Comparison of ENCODE assay signal across 11 cellular contexts in genomic region chr9:27489087-27489876, GRCh38. TPM values are rescaled to one million over a fixed set of nuclear protein-coding genes. Genes with fewer than 3 reads are reported as not detected.
DNase-seq lines count a peak whose midpoint lies in the region; ATAC-seq and TF ChIP-seq lines count a peak whose summit lies in the region.
"Had no signal": no experiment of that assay in that cellular context is flagged by ENCODE, and none has a peak within 500 bp of the region (broad histone marks: within the 10 kb centered on the region; RNA-seq: fewer than 3 reads in every experiment).

No MANE protein-coding gene starts in this region.

- H3K27me3 Mint-ChIP-seq in activated naive CD8-positive, alpha-beta T cell treated with anti-CD3 and anti-CD28 coated beads, Interleukin-2, amount 50 U/mL, for 24 hours, result no peaks in the 10 kb centered on the region
- H3K27me3 Mint-ChIP-seq in activated naive CD8-positive, alpha-beta T cell treated with anti-CD3 and anti-CD28 coated beads for 36 hours, result no peaks in the 10 kb centered on the region
- no peaks in the 10 kb centered on the region for H3K27me3 Mint-ChIP-seq in type B pancreatic cell

- intact Hi-C loops in PC-3 (cut with micrococcal nuclease) (no loop called here), left cardiac atrium (cut with DNase I) (no loop called here)

- no peak overlapping the region for H3K27ac ChIP-seq in OCI-LY3 (ENCODE audit: low read length)
- H3K27ac ChIP-seq in PC-3 (ENCODE audit: low read length), result no peak overlapping the region

- ATAC-seq in activated naive CD8-positive, alpha-beta T cell treated with anti-CD3 and anti-CD28 coated beads, Interleukin-2, amount 50 U/mL, for 24 hours, result peak; percentile 57
- ATAC-seq in HG02870 (IDR thresholded peaks at IDR 0.05; ENCODE audit: unreplicated experiment), result peak; percentile 83
- no peak for ATAC-seq in PC-3
- no peak for ATAC-seq in left cardiac atrium

- H3K9ac ChIP-seq in OCI-LY3 (ENCODE audit: low read length) (no peak overlapping the region), PC-3 (ENCODE audit: low read length) (no peak overlapping the region)

- H2AFZ ChIP-seq in OCI-LY3 (ENCODE audit: low read depth, low read length) (no peak overlapping the region), PC-3 (ENCODE audit: low read length) (no peak overlapping the region)

- POLR2A ChIA-PET in PC-3 (lab: Charles Lee; ENCODE audit: unreplicated experiment), result no interaction called here

- H3K9me2 ChIP-seq in PC-3 (replicated peaks; ENCODE audit: low read length), result no peaks in the 10 kb centered on the region

- H3K9me3 ChIP-seq in OCI-LY3 (ENCODE audit: insufficient read depth, low read length), result no peaks in the 10 kb centered on the region
- no peaks in the 10 kb centered on the region for H3K9me3 ChIP-seq in PC-3 (ENCODE audit: low read length)

- H3K4me3 Mint-ChIP-seq in activated naive CD8-positive, alpha-beta T cell treated with anti-CD3 and anti-CD28 coated beads, Interleukin-2, amount 50 U/mL, for 24 hours, result no peak overlapping the region
- H3K4me3 Mint-ChIP-seq in activated naive CD8-positive, alpha-beta T cell treated with anti-CD3 and anti-CD28 coated beads for 36 hours, result no peak overlapping the region
- peak overlapping the region; percentile 6 for H3K4me3 Mint-ChIP-seq in type B pancreatic cell

- H3K4me1 Mint-ChIP-seq in activated naive CD8-positive, alpha-beta T cell treated with anti-CD3 and anti-CD28 coated beads, Interleukin-2, amount 50 U/mL, for 24 hours, result peaks cover 33% of the 10 kb centered on the region
- peaks cover 24% of the 10 kb centered on the region for H3K4me1 Mint-ChIP-seq in activated naive CD8-positive, alpha-beta T cell treated with anti-CD3 and anti-CD28 coated beads for 36 hours
- H3K4me1 Mint-ChIP-seq in type B pancreatic cell (ENCODE audit: unreplicated experiment), result peaks cover 30% of the 10 kb centered on the region

- H3K79me2 ChIP-seq in OCI-LY3 (ENCODE audit: low read length) (no peaks in the 10 kb centered on the region), PC-3 (ENCODE audit: low read length) (no peaks in the 10 kb centered on the region)

- no peak for DNase-seq in activated naive CD8-positive, alpha-beta T cell treated with anti-CD3 and anti-CD28 coated beads, Interleukin-2, amount 50 U/mL, for 24 hours
- DNase-seq in activated naive CD8-positive, alpha-beta T cell treated with anti-CD3 and anti-CD28 coated beads for 36 hours, result no peak
- DNase-seq in type B pancreatic cell (ENCODE audit: extremely low spot score, unreplicated experiment), result no peak
- DNase-seq in SW480 (ENCODE audit: low spot score), result no peak
- DNase-seq in PC-3, result no peak
- DNase-seq in left cardiac atrium, result no peak
- DNase-seq: activated CD8-positive, alpha-beta memory T cell treated with anti-CD3 and anti-CD28 coated beads, Interleukin-2, amount 50 U/mL, for 48 hours had no signal

- no peaks in the 10 kb centered on the region for H3K36me3 Mint-ChIP-seq in activated naive CD8-positive, alpha-beta T cell treated with anti-CD3 and anti-CD28 coated beads, Interleukin-2, amount 50 U/mL, for 24 hours (ENCODE audit: low read depth)
- H3K36me3 Mint-ChIP-seq in activated naive CD8-positive, alpha-beta T cell treated with anti-CD3 and anti-CD28 coated beads for 36 hours, result peaks cover 5% of the 10 kb centered on the region
- peaks cover 28% of the 10 kb centered on the region for H3K36me3 Mint-ChIP-seq in type B pancreatic cell

- H3K27ac Mint-ChIP-seq in activated naive CD8-positive, alpha-beta T cell treated with anti-CD3 and anti-CD28 coated beads, Interleukin-2, amount 50 U/mL, for 24 hours, result no peak overlapping the region
- H3K27ac Mint-ChIP-seq in activated naive CD8-positive, alpha-beta T cell treated with anti-CD3 and anti-CD28 coated beads for 36 hours, result no peak overlapping the region
- H3K27ac Mint-ChIP-seq in type B pancreatic cell, result peak overlapping the region; percentile 25

- peak overlapping the region; percentile 76 for H3K4me2 ChIP-seq in OCI-LY3 (ENCODE audit: low read length)
- no peak overlapping the region for H3K4me2 ChIP-seq in PC-3 (ENCODE audit: low read length)

- H3K9me3 Mint-ChIP-seq in activated naive CD8-positive, alpha-beta T cell treated with anti-CD3 and anti-CD28 coated beads, Interleukin-2, amount 50 U/mL, for 24 hours, result no peaks in the 10 kb centered on the region
- H3K9me3 Mint-ChIP-seq in activated naive CD8-positive, alpha-beta T cell treated with anti-CD3 and anti-CD28 coated beads for 36 hours, result no peaks in the 10 kb centered on the region
- H3K9me3 Mint-ChIP-seq in type B pancreatic cell, result peaks cover 5% of the 10 kb centered on the region

- H3K36me3 ChIP-seq in OCI-LY3 (replicated peaks; ENCODE audit: low read depth, low read length) (no peaks in the 10 kb centered on the region), PC-3 (ENCODE audit: low read depth, low read length) (no peaks in the 10 kb centered on the region)

- BruUV-seq in PC-3 (replicated peaks; lab: Mats Ljungman, UMichigan), result no TSS peak

- H3F3A ChIP-seq in PC-3 (ENCODE audit: low read length, unreplicated experiment), result no peaks in the 10 kb centered on the region

- CTCF ChIA-PET in PC-3 (lab: Charles Lee), result interaction anchor here (0.6 kb wide), 5 partner anchors 31 to 571 kb away, joined by 3 to 5 read pairs (median 4); no protein-coding TSS in a partner anchor

- TF ChIP-seq CTCF in OCI-LY3 (IDR thresholded peaks at IDR 0.05; ENCODE audit: low read depth, low read length) (no peak), type B pancreatic cell (conservative IDR thresholded peaks at IDR 0.05) (no peak), PC-3 (conservative IDR thresholded peaks at IDR 0.05; ENCODE audit: low read depth, low read length) (no peak)

- H3K27me3 ChIP-seq in OCI-LY3 (ENCODE audit: low read depth, low read length) (peaks cover 31% of the 10 kb centered on the region), PC-3 (ENCODE audit: low read length) (no peaks in the 10 kb centered on the region)

- H3K4me1 ChIP-seq in OCI-LY3 (ENCODE audit: low read length), result peaks cover 41% of the 10 kb centered on the region
- no peaks in the 10 kb centered on the region for H3K4me1 ChIP-seq in PC-3 (ENCODE audit: insufficient read depth, low read length)

- H4K20me1 ChIP-seq in OCI-LY3 (ENCODE audit: insufficient read depth, low read length) (no peaks in the 10 kb centered on the region; the same call in 1 of the 2 replicates), PC-3 (ENCODE audit: low read length) (no peaks in the 10 kb centered on the region)

- peak overlapping the region; percentile 59 for H3K4me3 ChIP-seq in OCI-LY3 (ENCODE audit: low read length)
- no peak overlapping the region for H3K4me3 ChIP-seq in PC-3 (ENCODE audit: low read length)

RNA-seq across cellular contexts. Expression of gene IFNK, which starts 34.8 kb away (rescaled TPM):
- total RNA-seq in activated naive CD8-positive, alpha-beta T cell treated with anti-CD3 and anti-CD28 coated beads for 36 hours, result not detected
- total RNA-seq in type B pancreatic cell (ENCODE audit: low replicate concordance), result not detected in 2 replicates
- total RNA-seq in PC-3 (2014; rRNA removed), result not detected in 2 replicates
- not detected for total RNA-seq in left cardiac atrium
- total RNA-seq: endothelial cell of umbilical vein, mucosa of gallbladder had no signal

RNA-seq across cellular contexts. Expression of gene MOB3B, which starts 40.3 kb away (rescaled TPM):
- 1 to 10 TPM; 1.3 TPM for total RNA-seq in activated naive CD8-positive, alpha-beta T cell treated with anti-CD3 and anti-CD28 coated beads for 36 hours
- total RNA-seq in type B pancreatic cell (ENCODE audit: low replicate concordance), result 15.4 and 27.5 TPM in 2 replicates
- total RNA-seq in PC-3 (2014; rRNA removed), result 2.6 TPM in 2 replicates
- 1 to 10 TPM; 1.2 to 1.6 TPM for total RNA-seq in left cardiac atrium
- total RNA-seq: endothelial cell of umbilical vein had no signal

Comparison
In these comparisons a context has a peak if more than half of its experiments do, and no peak if none do; other contexts are left out.
1. ATAC-seq: peak in activated naive CD8-positive, alpha-beta T cell treated with anti-CD3 and anti-CD28 coated beads, Interleukin-2, amount 50 U/mL, for 24 hours (single experiment) and HG02870 (single experiment); none in PC-3 (single experiment) and left cardiac atrium (0 of 2).